In the genomic region with DNA sequence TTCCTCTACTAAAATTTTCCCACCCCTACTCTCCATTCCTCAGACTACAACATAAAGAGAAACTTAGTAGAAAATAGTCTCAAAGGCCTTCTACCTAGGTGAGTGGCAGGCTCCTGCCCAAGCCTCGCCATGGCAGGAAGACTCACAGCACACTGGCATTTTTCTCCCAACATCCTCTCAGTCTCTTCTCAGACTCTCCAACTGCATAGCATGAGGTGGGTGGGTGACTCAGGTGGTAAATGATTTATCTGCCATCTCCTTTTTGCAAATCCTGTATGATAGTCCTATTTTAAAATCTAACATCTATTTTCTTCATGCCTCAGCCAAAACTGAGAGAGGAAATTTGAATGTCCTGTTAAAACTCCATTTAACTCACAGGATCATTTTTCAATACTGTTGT, we compare ENCODE assay signal across 20 cellular contexts. TPM values are rescaled to one million over a fixed set of nuclear protein-coding genes. Genes with fewer than 3 reads are reported as not detected.
DNase-seq lines count a peak whose midpoint lies in the region; ATAC-seq and TF ChIP-seq lines count a peak whose summit lies in the region.
"Had no signal": no experiment of that assay in that cellular context is flagged by ENCODE, and none has a peak within 500 bp of the region (broad histone marks: within the 10 kb centered on the region; RNA-seq: fewer than 3 reads in every experiment).

No MANE protein-coding gene starts in this region.

- H3K27ac ChIP-seq in GM23338 (ENCODE audit: low read depth) (no peak overlapping the region), RWPE2 (ENCODE audit: poor library complexity, severe bottlenecking) (no peak overlapping the region), foreskin keratinocyte (no peak overlapping the region)
- H3K27ac ChIP-seq: A549 had no signal

- H3K4me1 ChIP-seq in GM23338 (ENCODE audit: insufficient read depth): peaks cover 6% of the 10 kb centered on the region
- H3K4me1 ChIP-seq in RWPE2 (ENCODE audit: insufficient read depth, poor library complexity, severe bottlenecking): no peaks in the 10 kb centered on the region
- peaks cover 11% of the 10 kb centered on the region for H3K4me1 ChIP-seq in foreskin keratinocyte
- H3K4me1 ChIP-seq: A549 had no signal

- no peak overlapping the region for H2AFZ ChIP-seq in GM23338

- peaks cover 12% of the 10 kb centered on the region; the same call in 1 of the 2 replicates for H3K9me2 ChIP-seq in GM23338 (ENCODE audit: insufficient read depth)

- peaks cover 2% of the 10 kb centered on the region; the same call in 1 of the 3 replicates for H3K36me3 Mint-ChIP-seq in GM23338 (ENCODE audit: low read depth)
- H3K36me3 Mint-ChIP-seq: CD4-positive, alpha-beta memory T cell had no signal

- no peaks in the 10 kb centered on the region for H3K36me3 ChIP-seq in GM23338 (ENCODE audit: insufficient read depth)
- no peaks in the 10 kb centered on the region for H3K36me3 ChIP-seq in RWPE2 (ENCODE audit: low read depth)

- no peaks in the 10 kb centered on the region for H3F3A ChIP-seq in GM23338 (replicated peaks; ENCODE audit: low read depth)

- DNase-seq in GM23338 (ENCODE audit: low spot score): no peak
- no peak for DNase-seq in RWPE2 (ENCODE audit: low spot score)
- DNase-seq in foreskin keratinocyte: no peak
- peak; percentile 67 for DNase-seq in renal cortical epithelial cell (ENCODE audit: low read depth)
- no peak for DNase-seq in NCI-H146 (lab: John Stamatoyannopoulos, UW)
- DNase-seq in NCI-H187 treated with DMSO at 0.1 percent for 48 hours (lab: John Stamatoyannopoulos, UW): no peak
- no peak for DNase-seq in globus pallidus (ENCODE audit: low spot score)
- DNase-seq: 8988T; C1 segment of cervical spinal cord; Calu3; CD4-positive, alpha-beta memory T cell; COR-L47; DMS53; DMS79 treated with DMSO at 0.1 percent for 48 hours; GF-D8; GOT3 had no signal

- no peak for ATAC-seq in GM23338
- 0 out of 3 replicates have a peak, but pooled peaks have one; percentile 21 for ATAC-seq in RWPE2 (ENCODE audit: low read depth)
- ATAC-seq in foreskin keratinocyte: peak; percentile 47
- ATAC-seq: A549, HCT116 had no signal

- peaks cover 3% of the 10 kb centered on the region for H3K27me3 Mint-ChIP-seq in GM23338 (ENCODE audit: insufficient read depth, low read depth, poor library complexity)
- H3K27me3 Mint-ChIP-seq: CD4-positive, alpha-beta memory T cell had no signal

- H3K27me3 ChIP-seq in GM23338 (ENCODE audit: insufficient read depth) (no peaks in the 10 kb centered on the region), RWPE2 (ENCODE audit: insufficient read depth, poor library complexity, severe bottlenecking) (no peaks in the 10 kb centered on the region), foreskin keratinocyte (no peaks in the 10 kb centered on the region)

- peaks cover 15% of the 10 kb centered on the region for H3K4me1 Mint-ChIP-seq in GM23338
- H3K4me1 Mint-ChIP-seq: CD4-positive, alpha-beta memory T cell had no signal

- no peak for TF ChIP-seq CTCF in GM23338 (conservative IDR thresholded peaks at IDR 0.05; ENCODE audit: low read depth in 2 of 2)
- TF ChIP-seq CTCF in RWPE2 (IDR thresholded peaks at IDR 0.05; ENCODE audit: poor library complexity, severe bottlenecking): no peak
- no peak for TF ChIP-seq CTCF in foreskin keratinocyte (conservative IDR thresholded peaks at IDR 0.05)

- H3K4me2 ChIP-seq in GM23338: no peak overlapping the region
- H3K4me2 ChIP-seq: A549 had no signal

- no peak overlapping the region for H3K4me3 Mint-ChIP-seq in GM23338
- H3K4me3 Mint-ChIP-seq: CD4-positive, alpha-beta memory T cell had no signal

- H3K27ac Mint-ChIP-seq in GM23338: peak overlapping the region; percentile 20; the same call in 1 of the 2 replicates
- H3K27ac Mint-ChIP-seq: CD4-positive, alpha-beta memory T cell had no signal

- H3K9me3 Mint-ChIP-seq in GM23338: no peaks in the 10 kb centered on the region; the same call in 2 of the 3 replicates

- H3K9me3 ChIP-seq in RWPE2 (ENCODE audit: severe bottlenecking): no peaks in the 10 kb centered on the region
- H3K9me3 ChIP-seq: A549 had no signal

- no peaks in the 10 kb centered on the region for H4K20me1 ChIP-seq in GM23338 (replicated peaks; ENCODE audit: insufficient read depth)

- H3K4me3 ChIP-seq in GM23338 (no peak overlapping the region), RWPE2 (ENCODE audit: severe bottlenecking) (no peak overlapping the region)
- H3K4me3 ChIP-seq: A549 had no signal

- no peaks in the 10 kb centered on the region for H3K79me2 ChIP-seq in GM23338 (replicated peaks; ENCODE audit: insufficient read depth)

TF ChIP-seq in GM23338, 12 proteins besides CTCF, POLR2A, EP300 and RAD21 (continues in another document):
- TF ChIP-seq JUNB (IDR thresholded peaks at IDR 0.05; ENCODE audit: unreplicated experiment) (no peak), EZH2phosphoT487 (IDR thresholded peaks at IDR 0.05; ENCODE audit: unreplicated experiment) (no peak), POLR2AphosphoS5 (IDR thresholded peaks at IDR 0.05; ENCODE audit: low read depth) (no peak), ZNF114 (CRISPR knock-in tag; IDR thresholded peaks at IDR 0.05) (no peak), STAT1 (IDR thresholded peaks at IDR 0.05; ENCODE audit: unreplicated experiment) (no peak), ZNF331 (CRISPR knock-in tag; IDR thresholded peaks at IDR 0.05; ENCODE audit: low read depth) (no peak), EZH2 (IDR thresholded peaks at IDR 0.05; ENCODE audit: low read depth, unreplicated experiment) (no peak)
- TF ChIP-seq, protein P1, sequence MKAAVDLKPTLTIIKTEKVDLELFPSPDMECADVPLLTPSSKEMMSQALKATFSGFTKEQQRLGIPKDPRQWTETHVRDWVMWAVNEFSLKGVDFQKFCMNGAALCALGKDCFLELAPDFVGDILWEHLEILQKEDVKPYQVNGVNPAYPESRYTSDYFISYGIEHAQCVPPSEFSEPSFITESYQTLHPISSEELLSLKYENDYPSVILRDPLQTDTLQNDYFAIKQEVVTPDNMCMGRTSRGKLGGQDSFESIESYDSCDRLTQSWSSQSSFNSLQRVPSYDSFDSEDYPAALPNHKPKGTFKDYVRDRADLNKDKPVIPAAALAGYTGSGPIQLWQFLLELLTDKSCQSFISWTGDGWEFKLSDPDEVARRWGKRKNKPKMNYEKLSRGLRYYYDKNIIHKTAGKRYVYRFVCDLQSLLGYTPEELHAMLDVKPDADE (IDR thresholded peaks at IDR 0.05): no peak
- TF ChIP-seq, protein P2, sequence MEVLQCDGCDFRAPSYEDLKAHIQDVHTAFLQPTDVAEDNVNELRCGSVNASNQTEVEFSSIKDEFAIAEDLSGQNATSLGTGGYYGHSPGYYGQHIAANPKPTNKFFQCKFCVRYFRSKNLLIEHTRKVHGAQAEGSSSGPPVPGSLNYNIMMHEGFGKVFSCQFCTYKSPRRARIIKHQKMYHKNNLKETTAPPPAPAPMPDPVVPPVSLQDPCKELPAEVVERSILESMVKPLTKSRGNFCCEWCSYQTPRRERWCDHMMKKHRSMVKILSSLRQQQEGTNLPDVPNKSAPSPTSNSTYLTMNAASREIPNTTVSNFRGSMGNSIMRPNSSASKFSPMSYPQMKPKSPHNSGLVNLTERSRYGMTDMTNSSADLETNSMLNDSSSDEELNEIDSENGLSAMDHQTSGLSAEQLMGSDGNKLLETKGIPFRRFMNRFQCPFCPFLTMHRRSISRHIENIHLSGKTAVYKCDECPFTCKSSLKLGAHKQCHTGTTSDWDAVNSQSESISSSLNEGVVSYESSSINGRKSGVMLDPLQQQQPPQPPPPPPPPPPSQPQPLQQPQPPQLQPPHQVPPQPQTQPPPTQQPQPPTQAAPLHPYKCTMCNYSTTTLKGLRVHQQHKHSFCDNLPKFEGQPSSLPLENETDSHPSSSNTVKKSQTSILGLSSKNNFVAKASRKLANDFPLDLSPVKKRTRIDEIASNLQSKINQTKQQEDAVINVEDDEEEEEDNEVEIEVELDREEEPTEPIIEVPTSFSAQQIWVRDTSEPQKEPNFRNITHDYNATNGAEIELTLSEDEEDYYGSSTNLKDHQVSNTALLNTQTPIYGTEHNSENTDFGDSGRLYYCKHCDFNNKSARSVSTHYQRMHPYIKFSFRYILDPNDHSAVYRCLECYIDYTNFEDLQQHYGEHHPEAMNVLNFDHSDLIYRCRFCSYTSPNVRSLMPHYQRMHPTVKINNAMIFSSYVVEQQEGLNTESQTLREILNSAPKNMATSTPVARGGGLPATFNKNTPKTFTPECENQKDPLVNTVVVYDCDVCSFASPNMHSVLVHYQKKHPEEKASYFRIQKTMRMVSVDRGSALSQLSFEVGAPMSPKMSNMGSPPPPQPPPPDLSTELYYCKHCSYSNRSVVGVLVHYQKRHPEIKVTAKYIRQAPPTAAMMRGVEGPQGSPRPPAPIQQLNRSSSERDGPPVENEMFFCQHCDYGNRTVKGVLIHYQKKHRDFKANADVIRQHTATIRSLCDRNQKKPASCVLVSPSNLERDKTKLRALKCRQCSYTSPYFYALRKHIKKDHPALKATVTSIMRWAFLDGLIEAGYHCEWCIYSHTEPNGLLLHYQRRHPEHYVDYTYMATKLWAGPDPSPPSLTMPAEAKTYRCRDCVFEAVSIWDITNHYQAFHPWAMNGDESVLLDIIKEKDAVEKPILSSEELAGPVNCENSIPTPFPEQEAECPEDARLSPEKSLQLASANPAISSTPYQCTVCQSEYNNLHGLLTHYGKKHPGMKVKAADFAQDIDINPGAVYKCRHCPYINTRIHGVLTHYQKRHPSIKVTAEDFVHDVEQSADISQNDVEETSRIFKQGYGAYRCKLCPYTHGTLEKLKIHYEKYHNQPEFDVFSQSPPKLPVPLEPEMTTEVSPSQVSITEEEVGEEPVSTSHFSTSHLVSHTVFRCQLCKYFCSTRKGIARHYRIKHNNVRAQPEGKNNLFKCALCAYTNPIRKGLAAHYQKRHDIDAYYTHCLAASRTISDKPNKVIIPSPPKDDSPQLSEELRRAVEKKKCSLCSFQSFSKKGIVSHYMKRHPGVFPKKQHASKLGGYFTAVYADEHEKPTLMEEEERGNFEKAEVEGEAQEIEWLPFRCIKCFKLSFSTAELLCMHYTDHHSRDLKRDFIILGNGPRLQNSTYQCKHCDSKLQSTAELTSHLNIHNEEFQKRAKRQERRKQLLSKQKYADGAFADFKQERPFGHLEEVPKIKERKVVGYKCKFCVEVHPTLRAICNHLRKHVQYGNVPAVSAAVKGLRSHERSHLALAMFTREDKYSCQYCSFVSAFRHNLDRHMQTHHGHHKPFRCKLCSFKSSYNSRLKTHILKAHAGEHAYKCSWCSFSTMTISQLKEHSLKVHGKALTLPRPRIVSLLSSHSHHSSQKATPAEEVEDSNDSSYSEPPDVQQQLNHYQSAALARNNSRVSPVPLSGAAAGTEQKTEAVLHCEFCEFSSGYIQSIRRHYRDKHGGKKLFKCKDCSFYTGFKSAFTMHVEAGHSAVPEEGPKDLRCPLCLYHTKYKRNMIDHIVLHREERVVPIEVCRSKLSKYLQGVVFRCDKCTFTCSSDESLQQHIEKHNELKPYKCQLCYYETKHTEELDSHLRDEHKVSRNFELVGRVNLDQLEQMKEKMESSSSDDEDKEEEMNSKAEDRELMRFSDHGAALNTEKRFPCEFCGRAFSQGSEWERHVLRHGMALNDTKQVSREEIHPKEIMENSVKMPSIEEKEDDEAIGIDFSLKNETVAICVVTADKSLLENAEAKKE (CRISPR knock-in tag; IDR thresholded peaks at IDR 0.05): no peak

RNA-seq across cellular contexts. Expression of a gene that starts 33.5 kb away (rescaled TPM):
- 1.4 and 1.7 TPM in 2 replicates for total RNA-seq in GM23338 (2014; rRNA removed; shearing (Covaris generic))
- polyA plus RNA-seq in GM23338 (2016; fragmentation: Nextera tagmentation; extraction: Ambion mirVana) (0.96 and 1.0 TPM in 2 replicates), foreskin keratinocyte (0.04 and 0.09 TPM in 2 replicates)
- total RNA-seq in foreskin keratinocyte (0.42 and 0.48 TPM in 2 replicates), renal cortical epithelial cell (not detected in 2 replicates)
- total RNA-seq: Calu3; CD4-positive, alpha-beta memory T cell; Daoy; G401 had no signal
- polyA plus RNA-seq: A549; CD4-positive, alpha-beta memory T cell had no signal
